Comparison of ENCODE assay signal across 11 cellular contexts in the genomic region with DNA sequence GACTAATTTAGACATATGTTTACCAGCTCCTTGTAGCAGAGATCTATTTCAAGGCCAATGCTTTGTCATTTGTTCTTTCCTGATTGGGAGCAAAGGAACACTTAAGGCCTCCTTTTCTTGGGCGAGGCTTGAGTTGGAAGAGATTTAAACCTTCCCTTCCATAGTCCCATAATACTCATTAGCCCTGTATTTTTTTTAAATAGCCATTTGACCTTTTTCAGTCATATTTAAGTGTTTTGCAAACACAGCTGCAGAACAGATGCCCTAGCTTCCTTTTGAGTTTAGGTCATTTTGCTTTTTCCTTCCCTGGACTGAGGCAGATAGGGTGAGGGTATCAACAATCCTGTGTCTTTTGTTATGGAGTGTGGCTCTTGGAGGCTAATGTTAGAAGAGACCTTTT.
A peak's percentile ranks its signal among the peaks of the same experiment; 100 is the strongest.
DNase-seq lines count a peak whose midpoint lies in the region; ATAC-seq and TF ChIP-seq lines count a peak whose summit lies in the region.
"Had no signal": no experiment of that assay in that cellular context is flagged by ENCODE, and none has a peak within 500 bp of the region (broad histone marks: within the 10 kb centered on the region; RNA-seq: fewer than 3 reads in every experiment).

No MANE protein-coding gene starts in this region.

- TF ChIP-seq EP300 in transverse colon (IDR thresholded peaks at IDR 0.05; ENCODE audit: low read depth), result no peak

- H4K20me1 ChIP-seq in Loucy (ENCODE audit: insufficient read depth, low read length, poor library complexity, severe bottlenecking), result no peaks in the 10 kb centered on the region

- no peaks in the 10 kb centered on the region for H3K79me2 ChIP-seq in Loucy (ENCODE audit: insufficient read depth, low read length)

- no peak overlapping the region for H3K27ac ChIP-seq in transverse colon
- H3K27ac ChIP-seq: A549 had no signal

- H3K9ac ChIP-seq in Loucy (ENCODE audit: low read depth, low read length, poor library complexity, severe bottlenecking), result no peak overlapping the region

- DNase-seq in DMS53 (lab: John Stamatoyannopoulos, UW) (peak; percentile 83), SHP77 (lab: John Stamatoyannopoulos, UW) (peak; percentile 46 to 52), fibroblast of peridontal ligament (ENCODE audit: extremely low read depth) (peak; percentile 10), transverse colon (no peak), midbrain (lab: John Stamatoyannopoulos, UW) (no peak)
- DNase-seq: NCI-H1417 treated with DMSO at 0.1 percent for 48 hours, NCI-H510A treated with DMSO at 0.1 percent for 48 hours, SIG-M5 had no signal

- TF ChIP-seq CTCF in Loucy (conservative IDR thresholded peaks at IDR 0.05; ENCODE audit: low read length) (no peak), transverse colon (IDR thresholded peaks at IDR 0.05) (no peak)

- ATAC-seq in activated CD4-positive, CD25-positive, alpha-beta regulatory T cell treated with anti-CD3 and anti-CD28 coated beads, Interleukin-2, amount 50 U/mL, for 24 hours, result no peak
- ATAC-seq: A549 had no signal

- peak overlapping the region; percentile 24 for H3K4me2 ChIP-seq in Loucy (ENCODE audit: low read depth, low read length, poor library complexity, severe bottlenecking)
- H3K4me2 ChIP-seq: A549 had no signal

- in situ Hi-C loops in transverse colon (cut with MboI; ENCODE audit: low pct_ligation_motif_present in 1 of 4, low pct_unique_long_range_greater_than_20kb in 1 of 4, low sequenced_read_pairs in 3 of 4), result no loop called here

- H3K27me3 ChIP-seq in Loucy (ENCODE audit: insufficient read depth, low read length, poor library complexity, severe bottlenecking), result no peaks in the 10 kb centered on the region
- no peaks in the 10 kb centered on the region for H3K27me3 ChIP-seq in transverse colon

- intact Hi-C loops in transverse colon (cut with DNase I; ENCODE audit: low total_unique reads), result no loop called here

- H3K9me2 ChIP-seq in Loucy (replicated peaks; ENCODE audit: low read depth, low read length), result no peaks in the 10 kb centered on the region

- no peak for TF ChIP-seq POLR2A in transverse colon (IDR thresholded peaks at IDR 0.05)

- no peaks in the 10 kb centered on the region for H3F3A ChIP-seq in Loucy (ENCODE audit: low read depth)

- WGBS in transverse colon (ENCODE audit: low coverage in 1 of 2), 2 donors, result 70 to 100% methylated on average over 1 of the region's 1 CpG

- peaks cover 4% of the 10 kb centered on the region for H3K4me1 ChIP-seq in Loucy (ENCODE audit: insufficient read depth, low read length, poor library complexity, severe bottlenecking)
- no peaks in the 10 kb centered on the region for H3K4me1 ChIP-seq in transverse colon
- H3K4me1 ChIP-seq: A549 had no signal

- no peak overlapping the region for H3K4me3 ChIP-seq in Loucy (ENCODE audit: low read length, poor library complexity, severe bottlenecking)
- H3K4me3 ChIP-seq in transverse colon, result no peak overlapping the region
- H3K4me3 ChIP-seq: A549 had no signal

- H3K36me3 ChIP-seq in Loucy (ENCODE audit: insufficient read depth, low read length) (no peaks in the 10 kb centered on the region), transverse colon (no peaks in the 10 kb centered on the region)

- H3K9me3 ChIP-seq in Loucy (ENCODE audit: insufficient read depth, low read depth, low read length), result no peaks in the 10 kb centered on the region
- no peaks in the 10 kb centered on the region for H3K9me3 ChIP-seq in transverse colon
- H3K9me3 ChIP-seq: A549 had no signal

- H2AFZ ChIP-seq in Loucy (ENCODE audit: low read length), result no peak overlapping the region

Comparison
In these comparisons a context has a peak if more than half of its experiments do, and no peak if none do; other contexts are left out.
1. DNase-seq: peak in DMS53 (single experiment), SHP77 (2 of 2) and fibroblast of peridontal ligament (single experiment); none in transverse colon (single experiment) and midbrain (single experiment).